Comparison of ENCODE assay signal across 8 cellular contexts in genomic region chr17:4249452-4250029, GRCh38. TPM values are rescaled to one million over a fixed set of nuclear protein-coding genes. Genes with fewer than 3 reads are reported as not detected.
A peak's percentile ranks its signal among the peaks of the same experiment; 100 is the strongest.
DNase-seq lines count a peak whose midpoint lies in the region; ATAC-seq, FAIRE-seq and TF ChIP-seq lines count a peak whose summit lies in the region.

No MANE protein-coding gene starts in this region.

- peaks cover 37% of the 10 kb centered on the region for H3K4me1 Mint-ChIP-seq in activated T-helper 17 cell treated with anti-CD3 and anti-CD28 coated beads, Interleukin-2, amount 50 U/mL, for 72 hours

- H3K27ac Mint-ChIP-seq in activated T-helper 17 cell treated with anti-CD3 and anti-CD28 coated beads, Interleukin-2, amount 50 U/mL, for 72 hours: peak overlapping the region; percentile 82

- no peaks in the 10 kb centered on the region for H3K9me3 ChIP-seq in kidney (ENCODE audit: control insufficient read depth in 1 of 2, low read length in 2 of 2)
- H3K9me3 ChIP-seq in stomach: no peaks in the 10 kb centered on the region

- no peak for TF ChIP-seq POLR2A in stomach (IDR thresholded peaks at IDR 0.05)

- H3K27me3 Mint-ChIP-seq in activated T-helper 17 cell treated with anti-CD3 and anti-CD28 coated beads, Interleukin-2, amount 50 U/mL, for 72 hours: no peaks in the 10 kb centered on the region

- H3K4me3 ChIP-seq in kidney (ENCODE audit: low read length in 2 of 2) (no peak overlapping the region), stomach (no peak overlapping the region)

- no peak for FAIRE-seq in kidney (lab: Jason Lieb, UNC)

- intact Hi-C loops in kidney (cut with DNase I) (no loop called here), stomach (cut with DNase I; ENCODE audit: low total_unique reads) (no loop called here)

- peak overlapping the region; percentile 0 for H3K4me3 Mint-ChIP-seq in activated T-helper 17 cell treated with anti-CD3 and anti-CD28 coated beads, Interleukin-2, amount 50 U/mL, for 72 hours

- H3K9ac ChIP-seq in kidney (ENCODE audit: low read length in 2 of 2): no peak overlapping the region

- H3K36me3 ChIP-seq in kidney (ENCODE audit: control insufficient read depth in 1 of 2, insufficient read depth in 2 of 2, low read length in 2 of 2): no peaks in the 10 kb centered on the region
- peaks cover 0 to 9% (median 0%) of the 10 kb centered on the region in 4 donors for H3K36me3 ChIP-seq in stomach

- DNase-seq in DMS 273 (lab: John Stamatoyannopoulos, UW; ENCODE audit: unreplicated experiment) (peak; percentile 59), DMS 273 treated with DMSO at 0.1 percent for 48 hours (lab: John Stamatoyannopoulos, UW) (no peak), M059J (ENCODE audit: low read depth) (peak; percentile 40), kidney (no peak), stomach (no peak)

- H3K9me3 Mint-ChIP-seq in activated T-helper 17 cell treated with anti-CD3 and anti-CD28 coated beads, Interleukin-2, amount 50 U/mL, for 72 hours: no peaks in the 10 kb centered on the region

- TF ChIP-seq EP300 in stomach (IDR thresholded peaks at IDR 0.05): no peak

- H3K27me3 ChIP-seq in stomach: no peaks in the 10 kb centered on the region

- peaks cover 25% of the 10 kb centered on the region for H3K36me3 Mint-ChIP-seq in activated T-helper 17 cell treated with anti-CD3 and anti-CD28 coated beads, Interleukin-2, amount 50 U/mL, for 72 hours (ENCODE audit: low read depth)

- ATAC-seq in activated T-helper 17 cell treated with anti-CD3 and anti-CD28 coated beads, Interleukin-2, amount 50 U/mL, for 72 hours (replicated peaks): peak; percentile 38
- no peak for ATAC-seq in HG03439 (IDR thresholded peaks at IDR 0.05; ENCODE audit: unreplicated experiment)
- no peak for ATAC-seq in GM21360 (IDR thresholded peaks at IDR 0.05; ENCODE audit: unreplicated experiment)

- peaks cover 7 to 12% of the 10 kb centered on the region in 2 donors for H3K4me1 ChIP-seq in kidney (ENCODE audit: control insufficient read depth in 1 of 2, insufficient read depth in 1 of 2, low read depth in 1 of 2, low read length in 2 of 2)
- peaks cover 36 to 77% (median 42%) of the 10 kb centered on the region in 4 donors for H3K4me1 ChIP-seq in stomach

- H3K27ac ChIP-seq in kidney (ENCODE audit: low read depth in 2 of 2, low read length in 2 of 2) (no peak overlapping the region), stomach (peak overlapping the region in 1 of 5 donors; percentile 47)

- TF ChIP-seq CTCF in kidney (IDR thresholded peaks at IDR 0.05; ENCODE audit: borderline replicate concordance, extremely low read depth, insufficient read depth) (peak; percentile 27), stomach (IDR thresholded peaks at IDR 0.05) (peak in 2 of 7 experiments; percentile 29 to 50)

- 39 to 50% (median 45%) methylated on average over 4 of the region's 4 CpGs for WGBS in stomach, 5 donors

RNA-seq across cellular contexts. Expression of gene ANKFY1, which starts 14.2 kb away (rescaled TPM):
- total RNA-seq in M059J (2014; rRNA removed; shearing (Covaris generic)): 17.5 and 37.4 TPM in 2 replicates
- 10 to 100 TPM; 31.7 to 48.3 TPM for total RNA-seq in activated T-helper 17 cell treated with anti-CD3 and anti-CD28 coated beads, Interleukin-2, amount 50 U/mL, for 72 hours
- total RNA-seq in kidney (61.7 TPM), stomach (10 to 100 TPM; 38.2 to 61.0 (median 45.1) TPM)
- polyA plus RNA-seq in kidney (ENCODE audit: insufficient read depth, low read depth, low replicate concordance) (10.9 TPM), stomach (1 to 10 TPM; 6.4 to 8.6 (median 7.8) TPM)

Comparison
In these comparisons a context has a peak if more than half of its experiments do, and no peak if none do; other contexts are left out.
1. DNase-seq: peak in DMS 273 (single experiment) and M059J (single experiment); none in DMS 273 treated with DMSO at 0.1 percent for 48 hours (single experiment), kidney (single experiment) and stomach (single experiment).